ENCODE assay signal across 9 cellular contexts in genomic region chr9:89484475-89485404, GRCh38. TPM values are rescaled to one million over a fixed set of nuclear protein-coding genes. Genes with fewer than 3 reads are reported as not detected.
DNase-seq lines count a peak whose midpoint lies in the region; ATAC-seq and TF ChIP-seq lines count a peak whose summit lies in the region.
"Had no signal": no experiment of that assay in that cellular context is flagged by ENCODE, and none has a peak within 500 bp of the region (broad histone marks: within the 10 kb centered on the region; RNA-seq: fewer than 3 reads in every experiment).

No MANE protein-coding gene starts in this region.

- H3K36me3 Mint-ChIP-seq in activated T-helper 1 cell treated with anti-CD3 and anti-CD28 coated beads, Interleukin-12 subunit alpha, Interleukin-12 subunit beta, Interleukin-2, Interleukin-4 antibody, amounts not matched to agents 30 ng/mL and 10 ng/mL and 1 ng/mL, durations not matched to agents 14 hours and 24 hours and 36 hours (ENCODE audit: low read depth), result peaks cover 41% of the 10 kb centered on the region
- H3K36me3 Mint-ChIP-seq in natural killer cell, result no peaks in the 10 kb centered on the region

- H3K4me3 ChIP-seq in BE2C (ENCODE audit: low read depth, low read length), result no peak overlapping the region

- ATAC-seq in GM18502 (IDR thresholded peaks at IDR 0.05; ENCODE audit: poor library complexity, unreplicated experiment) (peak; percentile 47), HG02759 (IDR thresholded peaks at IDR 0.05; ENCODE audit: unreplicated experiment) (peak; percentile 33), natural killer cell (peak in 2 of 3 donors; percentile 10 to 34)

- no peaks in the 10 kb centered on the region for H3K36me3 ChIP-seq in BE2C

- H3K9me3 ChIP-seq in BE2C, result no peaks in the 10 kb centered on the region

- H3K9me3 Mint-ChIP-seq in activated T-helper 1 cell treated with anti-CD3 and anti-CD28 coated beads, Interleukin-12 subunit alpha, Interleukin-12 subunit beta, Interleukin-2, Interleukin-4 antibody, amounts not matched to agents 30 ng/mL and 10 ng/mL and 1 ng/mL, durations not matched to agents 14 hours and 24 hours and 36 hours, result no peaks in the 10 kb centered on the region
- no peaks in the 10 kb centered on the region for H3K9me3 Mint-ChIP-seq in natural killer cell

- DNase-seq in activated T-helper 1 cell treated with anti-CD3 and anti-CD28 coated beads, Interleukin-12 subunit alpha, Interleukin-12 subunit beta, Interleukin-2, Interleukin-4 antibody, amounts not matched to agents 30 ng/mL and 10 ng/mL and 1 ng/mL, durations not matched to agents 14 hours and 24 hours and 36 hours (ENCODE audit: low spot score), result no peak
- DNase-seq in natural killer cell, result no peak
- no peak for DNase-seq in 8988T
- no peak for DNase-seq in BE2C
- no peak for DNase-seq in KG1 (lab: John Stamatoyannopoulos, UW)
- no peak for DNase-seq in DMS153 (lab: John Stamatoyannopoulos, UW)
- DNase-seq: NCI-H510A had no signal

- no peaks in the 10 kb centered on the region for H3K4me1 ChIP-seq in BE2C

- no peaks in the 10 kb centered on the region for H3K27me3 ChIP-seq in BE2C

- intact Hi-C loops in activated T-helper 1 cell treated with anti-CD3 and anti-CD28 coated beads, Interleukin-12 subunit alpha, Interleukin-12 subunit beta, Interleukin-2, Interleukin-4 antibody, amounts not matched to agents 30 ng/mL and 10 ng/mL and 1 ng/mL, durations not matched to agents 14 hours and 24 hours and 36 hours (cut with micrococcal nuclease), result no loop called here
- intact Hi-C loops in natural killer cell (cut with micrococcal nuclease), result loop anchor here (2.0 kb wide), 2 partner anchors 14 to 16 kb away; partner anchors contain the start of gene SEMA4D

- no peaks in the 10 kb centered on the region for H3K27me3 Mint-ChIP-seq in activated T-helper 1 cell treated with anti-CD3 and anti-CD28 coated beads, Interleukin-12 subunit alpha, Interleukin-12 subunit beta, Interleukin-2, Interleukin-4 antibody, amounts not matched to agents 30 ng/mL and 10 ng/mL and 1 ng/mL, durations not matched to agents 14 hours and 24 hours and 36 hours (ENCODE audit: insufficient read depth)
- H3K27me3 Mint-ChIP-seq in natural killer cell (ENCODE audit: low read depth in 2 of 2), result no peaks in the 10 kb centered on the region

- H3K4me3 Mint-ChIP-seq in activated T-helper 1 cell treated with anti-CD3 and anti-CD28 coated beads, Interleukin-12 subunit alpha, Interleukin-12 subunit beta, Interleukin-2, Interleukin-4 antibody, amounts not matched to agents 30 ng/mL and 10 ng/mL and 1 ng/mL, durations not matched to agents 14 hours and 24 hours and 36 hours, result peak overlapping the region; percentile 81
- H3K4me3 Mint-ChIP-seq in natural killer cell, result peak overlapping the region; percentile 32

- H3K27ac Mint-ChIP-seq in activated T-helper 1 cell treated with anti-CD3 and anti-CD28 coated beads, Interleukin-12 subunit alpha, Interleukin-12 subunit beta, Interleukin-2, Interleukin-4 antibody, amounts not matched to agents 30 ng/mL and 10 ng/mL and 1 ng/mL, durations not matched to agents 14 hours and 24 hours and 36 hours, result peak overlapping the region; percentile 90
- peak overlapping the region; percentile 63 to 78 for H3K27ac Mint-ChIP-seq in natural killer cell

- peaks cover 90% of the 10 kb centered on the region for H3K4me1 Mint-ChIP-seq in activated T-helper 1 cell treated with anti-CD3 and anti-CD28 coated beads, Interleukin-12 subunit alpha, Interleukin-12 subunit beta, Interleukin-2, Interleukin-4 antibody, amounts not matched to agents 30 ng/mL and 10 ng/mL and 1 ng/mL, durations not matched to agents 14 hours and 24 hours and 36 hours (ENCODE audit: low read depth)
- H3K4me1 Mint-ChIP-seq in natural killer cell, result peaks cover 83 to 95% of the 10 kb centered on the region in 2 donors

- TF ChIP-seq CTCF in natural killer cell (IDR thresholded peaks at IDR 0.05), result no peak
- no peak for TF ChIP-seq CTCF in BE2C (IDR thresholded peaks at IDR 0.05; ENCODE audit: low read depth, low read length)

RNA-seq across cellular contexts. Expression of gene SEMA4D, which starts 13.2 kb away (rescaled TPM):
- total RNA-seq in activated T-helper 1 cell treated with anti-CD3 and anti-CD28 coated beads, Interleukin-12 subunit alpha, Interleukin-12 subunit beta, Interleukin-2, Interleukin-4 antibody, amounts not matched to agents 30 ng/mL and 10 ng/mL and 1 ng/mL, durations not matched to agents 14 hours and 24 hours and 36 hours, result 388 and 411 TPM in 2 replicates
- 100 to 1,000 TPM; 354 to 448 (median 420) TPM for total RNA-seq in natural killer cell
- 5.2 TPM for polyA plus RNA-seq in BE2C (2012; ENCODE audit: insufficient read depth, insufficient read length, low read depth)
